13 cellular contexts compared by ENCODE assay signal in genomic region chr9:111937301-111937700, GRCh38. TPM values are rescaled to one million over a fixed set of nuclear protein-coding genes. Genes with fewer than 3 reads are reported as not detected.
DNase-seq lines count a peak whose midpoint lies in the region; ATAC-seq and TF ChIP-seq lines count a peak whose summit lies in the region.
"Had no signal": no experiment of that assay in that cellular context is flagged by ENCODE, and none has a peak within 500 bp of the region (broad histone marks: within the 10 kb centered on the region; RNA-seq: fewer than 3 reads in every experiment).

No MANE protein-coding gene starts in this region.

- peaks cover 0 to 8% of the 10 kb centered on the region in 2 donors for H3K4me1 ChIP-seq in muscle layer of duodenum (ENCODE audit: control insufficient read depth in 1 of 2, insufficient read depth in 2 of 2, low read length in 2 of 2)
- H3K4me1 ChIP-seq in gastroesophageal sphincter = peaks cover 0 to 15% (median 5%) of the 10 kb centered on the region in 3 donors

- H3K9me3 Mint-ChIP-seq in activated naive CD8-positive, alpha-beta T cell treated with anti-CD3 and anti-CD28 coated beads, Interleukin-2, amount 50 U/mL, for 24 hours = peaks cover 4% of the 10 kb centered on the region

- H3K36me3 Mint-ChIP-seq in activated naive CD8-positive, alpha-beta T cell treated with anti-CD3 and anti-CD28 coated beads, Interleukin-2, amount 50 U/mL, for 24 hours (ENCODE audit: low read depth) = peaks cover 30% of the 10 kb centered on the region

- peak; percentile 7 for ATAC-seq in GM19452 (IDR thresholded peaks at IDR 0.05; ENCODE audit: unreplicated experiment)
- ATAC-seq in activated naive CD8-positive, alpha-beta T cell treated with anti-CD3 and anti-CD28 coated beads, Interleukin-2, amount 50 U/mL, for 24 hours = no peak
- no peak for ATAC-seq in gastroesophageal sphincter

- POLR2A ChIA-PET in AG04450 (lab: Yijun Ruan, JAX) = interaction anchor here (0.6 to 1.8 kb wide), 3 partner anchors 21 to 960 kb away, joined by 3 to 7 read pairs (median 7); no protein-coding TSS in a partner anchor

- no peak for DNase-seq in AG04450 (ENCODE audit: low read depth, low spot score)
- no peak for DNase-seq in activated naive CD8-positive, alpha-beta T cell treated with anti-CD3 and anti-CD28 coated beads, Interleukin-2, amount 50 U/mL, for 24 hours
- DNase-seq in inferior parietal cortex (ENCODE audit: extremely low spot score) = no peak
- DNase-seq in GM20000 (ENCODE audit: low spot score) = no peak
- no peak for DNase-seq in AML-193 (lab: John Stamatoyannopoulos, UW)
- DNase-seq: activated gamma-delta T cell, dorsolateral prefrontal cortex, midbrain, NCI-H2029 had no signal

- TF ChIP-seq POLR2A in gastroesophageal sphincter (IDR thresholded peaks at IDR 0.05) = no peak

- H3K27me3 Mint-ChIP-seq in activated naive CD8-positive, alpha-beta T cell treated with anti-CD3 and anti-CD28 coated beads, Interleukin-2, amount 50 U/mL, for 24 hours = no peaks in the 10 kb centered on the region

- peak overlapping the region; percentile 66 for H3K4me3 Mint-ChIP-seq in activated naive CD8-positive, alpha-beta T cell treated with anti-CD3 and anti-CD28 coated beads, Interleukin-2, amount 50 U/mL, for 24 hours

- CTCF ChIA-PET in AG04450 (lab: Charles Lee) = interaction anchor here (0.9 to 1.9 kb wide), 2 partner anchors 18 to 138 kb away, joined by 3 to 9 read pairs; no protein-coding TSS in a partner anchor

- H3K36me3 ChIP-seq in muscle layer of duodenum (ENCODE audit: control insufficient read depth in 1 of 2, insufficient read depth in 2 of 2, low read length in 2 of 2) (peaks cover 17 to 22% of the 10 kb centered on the region in 2 donors), gastroesophageal sphincter (peaks cover 0 to 40% of the 10 kb centered on the region in 2 donors)

- TF ChIP-seq CTCF in AG04450 (IDR thresholded peaks at IDR 0.05; ENCODE audit: low read depth, low read length) (no peak), gastroesophageal sphincter (IDR thresholded peaks at IDR 0.05) (no peak), GM20000 (IDR thresholded peaks at IDR 0.05; ENCODE audit: extremely low read depth, missing control alignments) (no peak)

- peaks cover 29% of the 10 kb centered on the region for H3K4me1 Mint-ChIP-seq in activated naive CD8-positive, alpha-beta T cell treated with anti-CD3 and anti-CD28 coated beads, Interleukin-2, amount 50 U/mL, for 24 hours

- TF ChIP-seq EP300 in gastroesophageal sphincter (IDR thresholded peaks at IDR 0.05) = no peak

- H3K4me3 ChIP-seq in AG04450 (ENCODE audit: low read depth, low read length) = no peak overlapping the region
- no peak overlapping the region for H3K4me3 ChIP-seq in muscle layer of duodenum (ENCODE audit: low read depth in 1 of 2, low read length in 2 of 2)
- H3K4me3 ChIP-seq in gastroesophageal sphincter = no peak overlapping the region
- H3K4me3 ChIP-seq: dorsolateral prefrontal cortex, heart right ventricle had no signal

- H3K27ac ChIP-seq in AG04450 (ENCODE audit: low read depth, low read length) (peak overlapping the region; percentile 59), muscle layer of duodenum (ENCODE audit: low read length) (peak overlapping the region; percentile 14), gastroesophageal sphincter (peak overlapping the region in 1 of 4 donors; percentile 38)

- H3K9me3 ChIP-seq in AG04450 (ENCODE audit: control insufficient read depth, insufficient read depth, low read length) = no peaks in the 10 kb centered on the region
- no peaks in the 10 kb centered on the region for H3K9me3 ChIP-seq in muscle layer of duodenum (ENCODE audit: control insufficient read depth in 1 of 2, low read length in 2 of 2)
- no peaks in the 10 kb centered on the region for H3K9me3 ChIP-seq in gastroesophageal sphincter
- H3K9me3 ChIP-seq: heart right ventricle had no signal

- peak overlapping the region; percentile 89 for H3K27ac Mint-ChIP-seq in activated naive CD8-positive, alpha-beta T cell treated with anti-CD3 and anti-CD28 coated beads, Interleukin-2, amount 50 U/mL, for 24 hours

- H3K27me3 ChIP-seq in AG04450 (ENCODE audit: control insufficient read depth, insufficient read depth, low read length) (no peaks in the 10 kb centered on the region), muscle layer of duodenum (ENCODE audit: low read depth, low read length) (no peaks in the 10 kb centered on the region), gastroesophageal sphincter (no peaks in the 10 kb centered on the region)
- H3K27me3 ChIP-seq: dorsolateral prefrontal cortex, heart right ventricle had no signal

- 85 to 86% methylated on average over 1 to 2 of the region's 2 CpGs for WGBS in gastroesophageal sphincter (ENCODE audit: low coverage in 1 of 2), 2 donors

RNA-seq across cellular contexts. Expression of gene UGCG, which starts 40.7 kb away (rescaled TPM):
- 103 and 149 TPM in 2 replicates for polyA plus RNA-seq in AG04450 (2011; rRNA removed)
- polyA minus RNA-seq in AG04450 (2011; rRNA and poly(A)+ RNA removed) = 91.2 and 116 TPM in 2 replicates
- 10 to 100 TPM; 30.0 to 52.6 (median 43.2) TPM for total RNA-seq in gastroesophageal sphincter
